In the genomic region with DNA sequence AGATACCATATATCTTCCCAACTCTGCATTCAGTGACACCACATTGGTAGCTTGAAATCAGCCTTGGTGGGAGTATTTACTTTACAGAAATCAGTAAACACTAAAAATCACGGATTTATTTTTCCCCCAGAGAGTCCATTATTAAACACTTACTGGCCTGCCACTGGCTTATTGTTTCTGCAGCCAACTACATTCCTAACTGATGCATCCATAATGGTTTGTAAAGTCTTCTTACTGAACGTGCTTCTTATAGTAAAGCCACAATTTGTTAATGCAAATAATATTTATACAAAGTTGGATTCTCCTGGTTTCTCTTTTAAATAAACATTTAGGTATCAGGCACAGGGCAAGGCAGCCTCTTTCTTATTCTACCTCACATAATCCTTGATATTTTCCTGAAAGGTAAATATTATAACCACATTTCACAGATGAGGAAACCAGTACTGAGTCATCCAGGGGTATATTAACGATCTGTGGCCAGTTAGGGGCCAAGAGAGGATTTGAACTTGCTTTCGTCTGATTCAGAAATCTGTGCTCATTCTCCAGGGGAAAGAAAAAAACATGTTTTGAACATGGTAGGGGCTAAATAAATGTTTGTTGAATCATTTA, we compare ENCODE assay signal across 16 cellular contexts.
"Had no signal": no experiment of that assay in that cellular context is flagged by ENCODE, and none has a peak within 500 bp of the region (broad histone marks: within the 10 kb centered on the region; RNA-seq: fewer than 3 reads in every experiment).

No MANE protein-coding gene starts in this region.

- H3K4me1 ChIP-seq: colonic mucosa, gastrocnemius medialis, neural progenitor cell, testis, upper lobe of right lung had no signal

- H3K36me3 ChIP-seq: colonic mucosa, gastrocnemius medialis, neural progenitor cell, ovary, upper lobe of right lung had no signal

- H2AFZ ChIP-seq: neural progenitor cell had no signal

- H3K4me3 ChIP-seq: colonic mucosa, gastrocnemius medialis, neural progenitor cell, ovary, testis, upper lobe of right lung had no signal

- H3K27me3 Mint-ChIP-seq: activated CD8-positive, alpha-beta memory T cell treated with anti-CD3 and anti-CD28 coated beads, Interleukin-2, amount 10 ng/mL, durations not matched to agents 7 days and 5 days; activated naive CD8-positive, alpha-beta T cell; activated T-cell treated with anti-CD3 and anti-CD28 coated beads, Interleukin-2, amount 50 U/mL, for 24 hours; stimulated activated naive CD8-positive, alpha-beta T cell treated with anti-CD3 and anti-CD28 coated beads, Interleukin-15, amount 100 ng/mL, for 72 hours had no signal

- H3K27me3 ChIP-seq: colonic mucosa, gastrocnemius medialis, neural progenitor cell, ovary, testis, upper lobe of right lung had no signal

- DNase-seq: activated CD4-positive, alpha-beta T cell treated with anti-CD3 and anti-CD28 coated beads, Interleukin-2, amount 50 U/mL, for 48 hours; activated CD4-positive, CD25-positive, alpha-beta regulatory T cell treated with anti-CD3 and anti-CD28 coated beads, Interleukin-2, amount 50 U/mL, for 72 hours; activated CD8-positive, alpha-beta memory T cell treated with anti-CD3 and anti-CD28 coated beads, Interleukin-2, amount 10 ng/mL, durations not matched to agents 7 days and 5 days; activated gamma-delta T cell; activated T-cell treated with anti-CD3 and anti-CD28 coated beads, Interleukin-2, amount 50 U/mL, for 24 hours; colonic mucosa; effector CD8-positive, alpha-beta T cell; gastrocnemius medialis; kidney glomerular epithelial cell; ovary; stimulated activated CD4-positive, alpha-beta T cell treated with anti-CD3 and anti-CD28 coated beads, Interleukin-4, amount 100 ng/mL, for 4 hours; stimulated activated naive CD8-positive, alpha-beta T cell treated with anti-CD3 and anti-CD28 coated beads, Interleukin-15, amount 100 ng/mL, for 72 hours; testis; upper lobe of right lung had no signal

- ATAC-seq: activated CD8-positive, alpha-beta memory T cell treated with anti-CD3 and anti-CD28 coated beads, Interleukin-2, amount 10 ng/mL, durations not matched to agents 7 days and 5 days; gastrocnemius medialis; stimulated activated naive CD8-positive, alpha-beta T cell treated with anti-CD3 and anti-CD28 coated beads, Interleukin-15, amount 100 ng/mL, for 72 hours; upper lobe of right lung had no signal

- H3K27ac ChIP-seq: colonic mucosa, gastrocnemius medialis, neural progenitor cell, ovary, testis, upper lobe of right lung had no signal

- H3K9ac ChIP-seq: neural progenitor cell had no signal

- H3K4me1 Mint-ChIP-seq: neural progenitor cell; stimulated activated naive CD8-positive, alpha-beta T cell treated with anti-CD3 and anti-CD28 coated beads, Interleukin-15, amount 100 ng/mL, for 72 hours had no signal

- H3K4me3 Mint-ChIP-seq: activated CD8-positive, alpha-beta memory T cell treated with anti-CD3 and anti-CD28 coated beads, Interleukin-2, amount 10 ng/mL, durations not matched to agents 7 days and 5 days; activated naive CD8-positive, alpha-beta T cell; activated T-cell treated with anti-CD3 and anti-CD28 coated beads, Interleukin-2, amount 50 U/mL, for 24 hours; neural progenitor cell; stimulated activated naive CD8-positive, alpha-beta T cell treated with anti-CD3 and anti-CD28 coated beads, Interleukin-15, amount 100 ng/mL, for 72 hours had no signal

- H3K27ac Mint-ChIP-seq: activated CD8-positive, alpha-beta memory T cell treated with anti-CD3 and anti-CD28 coated beads, Interleukin-2, amount 10 ng/mL, durations not matched to agents 7 days and 5 days; activated naive CD8-positive, alpha-beta T cell; activated T-cell treated with anti-CD3 and anti-CD28 coated beads, Interleukin-2, amount 50 U/mL, for 24 hours; neural progenitor cell; stimulated activated naive CD8-positive, alpha-beta T cell treated with anti-CD3 and anti-CD28 coated beads, Interleukin-15, amount 100 ng/mL, for 72 hours had no signal

- H3K9me3 ChIP-seq: colonic mucosa, gastrocnemius medialis, ovary, testis, upper lobe of right lung had no signal

- H3K4me2 ChIP-seq: neural progenitor cell had no signal
